8 cellular contexts compared by ENCODE assay signal in the genomic region with DNA sequence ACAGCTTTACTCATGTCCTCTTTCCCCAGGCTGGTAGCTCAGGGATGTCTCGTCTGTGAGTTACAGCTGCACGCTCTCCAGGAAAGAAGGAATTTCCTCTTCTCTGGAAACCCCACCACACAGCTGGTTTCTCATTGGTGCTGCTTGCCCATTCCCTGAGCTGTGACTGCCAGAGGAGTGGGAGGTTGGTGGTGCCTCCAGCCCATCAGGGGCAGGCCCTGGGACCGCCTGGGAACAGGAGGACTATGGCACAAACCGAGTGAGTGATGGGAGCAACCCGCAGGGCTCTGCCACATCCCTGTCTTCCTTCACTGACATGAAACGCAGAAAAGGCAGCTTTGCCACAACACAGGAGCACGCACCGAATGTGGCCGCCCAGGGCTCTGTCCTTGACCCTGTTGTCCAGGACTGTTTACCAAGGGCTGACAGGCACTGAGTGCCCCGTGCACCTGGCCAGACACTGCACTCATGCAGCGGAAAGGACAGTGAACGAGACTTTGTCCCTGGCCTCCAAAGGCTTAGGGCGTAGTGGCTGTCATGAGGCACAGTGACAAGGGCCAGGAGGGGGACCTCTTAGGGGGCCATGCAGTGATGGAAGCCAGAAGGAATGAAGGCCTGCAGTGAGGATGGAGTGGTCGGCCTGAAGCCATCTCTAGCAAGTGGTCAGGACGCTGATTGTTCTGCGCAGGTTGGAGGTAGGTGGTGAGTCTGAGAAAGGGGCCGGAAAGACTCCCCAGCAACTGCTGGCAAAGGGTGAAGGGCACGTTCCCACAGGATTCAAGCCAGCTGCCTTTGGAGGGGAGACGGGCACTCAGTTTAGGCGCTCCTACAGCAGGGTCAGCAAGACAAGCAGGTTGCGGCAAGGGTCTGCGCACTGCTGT. TPM values are rescaled to one million over a fixed set of nuclear protein-coding genes. Genes with fewer than 3 reads are reported as not detected.
DNase-seq lines count a peak whose midpoint lies in the region; ATAC-seq, FAIRE-seq and TF ChIP-seq lines count a peak whose summit lies in the region.

No MANE protein-coding gene starts in this region.

- H3F3A ChIP-seq in DOHH2 (ENCODE audit: control insufficient read depth, insufficient read depth) (peaks cover 20% of the 10 kb centered on the region), PC-3 (ENCODE audit: low read length, unreplicated experiment) (peaks cover 3% of the 10 kb centered on the region)

- no peak overlapping the region for H2AFZ ChIP-seq in PC-3 (ENCODE audit: low read length)

- CTCF ChIA-PET in PC-3 (lab: Charles Lee): interaction anchor here (0.5 to 1.3 kb wide), 2 partner anchors 104 to 105 kb away, joined by 4 to 5 read pairs; no protein-coding TSS in a partner anchor

- peak overlapping the region; percentile 100 for H3K4me2 ChIP-seq in DOHH2 (ENCODE audit: low read length)
- H3K4me2 ChIP-seq in PC-3 (ENCODE audit: low read length): peak overlapping the region; percentile 92

- BruUV-seq in PC-3 (replicated peaks; lab: Mats Ljungman, UMichigan): no TSS peak

- H3K27me3 ChIP-seq in DOHH2 (ENCODE audit: control insufficient read depth, low read length) (no peaks in the 10 kb centered on the region), PC-3 (ENCODE audit: low read length) (no peaks in the 10 kb centered on the region), endocrine pancreas (ENCODE audit: control insufficient read depth, insufficient read depth, low read length) (no peaks in the 10 kb centered on the region), pancreas (no peaks in the 10 kb centered on the region)

- H3K36me3 ChIP-seq in DOHH2 (ENCODE audit: control insufficient read depth, low read length) (peaks cover 85% of the 10 kb centered on the region), PC-3 (ENCODE audit: low read depth, low read length) (peaks cover 45% of the 10 kb centered on the region), endocrine pancreas (ENCODE audit: control insufficient read depth, insufficient read depth, low read length) (no peaks in the 10 kb centered on the region), pancreas (peaks cover 0 to 22% (median 21%) of the 10 kb centered on the region in 3 donors)

- no peak for FAIRE-seq in pancreas (lab: Jason Lieb, UNC)

- H3K4me1 ChIP-seq in DOHH2 (ENCODE audit: control insufficient read depth, low read length): peaks cover 41% of the 10 kb centered on the region
- peaks cover 35% of the 10 kb centered on the region for H3K4me1 ChIP-seq in PC-3 (ENCODE audit: insufficient read depth, low read length)
- H3K4me1 ChIP-seq in endocrine pancreas (ENCODE audit: control insufficient read depth, insufficient read depth, low read length): peaks cover 4% of the 10 kb centered on the region
- H3K4me1 ChIP-seq in pancreas: peaks cover 7 to 25% (median 17%) of the 10 kb centered on the region in 3 donors

- H3K9me2 ChIP-seq in DOHH2 (replicated peaks; ENCODE audit: control insufficient read depth, low read length) (no peaks in the 10 kb centered on the region), PC-3 (replicated peaks; ENCODE audit: low read length) (no peaks in the 10 kb centered on the region)

- H3K4me3 ChIP-seq in DOHH2 (ENCODE audit: low read length): peak overlapping the region; percentile 100
- peak overlapping the region; percentile 94 for H3K4me3 ChIP-seq in PC-3 (ENCODE audit: low read length)
- no peak overlapping the region for H3K4me3 ChIP-seq in endocrine pancreas (ENCODE audit: control insufficient read depth, insufficient read depth, low read length)
- peak overlapping the region in 3 of 4 donors; percentile 83 to 100 (median 98) for H3K4me3 ChIP-seq in pancreas

- H3K9ac ChIP-seq in PC-3 (ENCODE audit: low read length): peak overlapping the region; percentile 98; the same call in 1 of the 2 replicates
- peak overlapping the region; percentile 94 for H3K9ac ChIP-seq in endocrine pancreas (ENCODE audit: control insufficient read depth, insufficient read depth, low read length)

- TF ChIP-seq CTCF in DOHH2 (IDR thresholded peaks at IDR 0.05; ENCODE audit: low read depth, low read length, poor library complexity, severe bottlenecking) (no peak), PC-3 (conservative IDR thresholded peaks at IDR 0.05; ENCODE audit: low read depth, low read length) (no peak), pancreas (IDR thresholded peaks at IDR 0.05) (no peak)

- 62% methylated on average over 22 of the region's 22 CpGs for WGBS in pancreas, 2 donors

- H3K27ac ChIP-seq in DOHH2 (ENCODE audit: low read depth, low read length) (peak overlapping the region; percentile 60; the same call in 1 of the 2 replicates), PC-3 (ENCODE audit: low read length) (peak overlapping the region; percentile 52; the same call in 1 of the 2 replicates), pancreas (no peak overlapping the region)

- peaks cover 12% of the 10 kb centered on the region for H4K20me1 ChIP-seq in DOHH2 (ENCODE audit: control insufficient read depth, insufficient read depth, low read depth, low read length)
- H4K20me1 ChIP-seq in PC-3 (ENCODE audit: low read length): no peaks in the 10 kb centered on the region

- no peak for DNase-seq in PC-3
- peak in 1 of 6 donors; percentile 74 for DNase-seq in pancreas
- DNase-seq in DMS 273 treated with DMSO at 0.1 percent for 48 hours (lab: John Stamatoyannopoulos, UW): no peak
- no peak for DNase-seq in NCI-H2196 (lab: John Stamatoyannopoulos, UW; ENCODE audit: unreplicated experiment)
- DNase-seq in stimulated activated CD4-positive, alpha-beta T cell treated with anti-CD3 and anti-CD28 coated beads, Interleukin-1b, Interleukin-23, amount 100 ng/mL, for 48 hours: no peak
- DNase-seq in activated CD8-positive, alpha-beta memory T cell treated with anti-CD3 and anti-CD28 coated beads, Interleukin-2, amount 50 U/mL, for 4 hours: no peak

- POLR2A ChIA-PET in PC-3 (lab: Charles Lee; ENCODE audit: unreplicated experiment): interaction anchor here (0.6 kb wide), 2 partner anchors 125 to 380 kb away, joined by 10 to 14 read pairs; no protein-coding TSS in a partner anchor

- intact Hi-C loops in PC-3 (cut with micrococcal nuclease): no loop called here
- intact Hi-C loops in pancreas (cut with DNase I): loop anchor here in 2 of 3 donors (5.0 kb wide), 2 partner anchors 36 to 41 kb away; partner anchors contain the start of gene VWA1 (in 1 of the 2)

- no peaks in the 10 kb centered on the region for H3K9me3 ChIP-seq in DOHH2 (ENCODE audit: control insufficient read depth, insufficient read depth, low read length)
- no peaks in the 10 kb centered on the region for H3K9me3 ChIP-seq in PC-3 (ENCODE audit: low read length)
- H3K9me3 ChIP-seq in endocrine pancreas (ENCODE audit: control insufficient read depth, low read length): no peaks in the 10 kb centered on the region
- H3K9me3 ChIP-seq in pancreas: no peaks in the 10 kb centered on the region

- ATAC-seq in PC-3 (no peak), pancreas (no peak)

- H3K79me2 ChIP-seq in DOHH2 (ENCODE audit: control insufficient read depth, low read length): peaks cover 87% of the 10 kb centered on the region
- peaks cover 78% of the 10 kb centered on the region for H3K79me2 ChIP-seq in PC-3 (ENCODE audit: low read length)

RNA-seq across cellular contexts. Expression of gene CCNL2, which starts 1.7 kb away (rescaled TPM):
- 356 and 385 TPM in 2 replicates for total RNA-seq in PC-3 (2014; rRNA removed)
- 100 to 1,000 TPM in 1 of 6 donors, 10 to 100 TPM in 5; 49.2 to 124 (median 77.1) TPM for total RNA-seq in pancreas
- 100 to 1,000 TPM; 270 to 409 TPM for polyA plus RNA-seq in pancreas

RNA-seq across cellular contexts. Expression of gene MRPL20, which starts 6.3 kb away (rescaled TPM):
- 439 and 506 TPM in 2 replicates for total RNA-seq in PC-3 (2014; rRNA removed)
- total RNA-seq in pancreas: 10 to 100 TPM; 42.1 to 71.8 (median 49.1) TPM
- 100 to 1,000 TPM in 1 of 2 donors, 10 to 100 TPM in 1; 69.0 to 121 TPM for polyA plus RNA-seq in pancreas

RNA-seq across cellular contexts. Expression of gene ANKRD65, which starts 20.3 kb away (rescaled TPM):
- total RNA-seq in PC-3 (2014; rRNA removed) (0.18 and 1.1 TPM in 2 replicates), pancreas (10 to 100 TPM in 3 of 6 donors, 1 to 10 TPM in 3; 2.3 to 16.1 (median 10.7) TPM)
- 10 to 100 TPM; 22.1 to 41.8 TPM for polyA plus RNA-seq in pancreas

RNA-seq across cellular contexts. Expression of gene AURKAIP1, which starts 25.8 kb away (rescaled TPM):
- total RNA-seq in PC-3 (2014; rRNA removed) (823 and 1,067 TPM in 2 replicates), pancreas (10 to 100 TPM; 52.8 to 83.8 (median 57.7) TPM)
- polyA plus RNA-seq in pancreas: 100 to 1,000 TPM; 150 to 161 TPM

RNA-seq across cellular contexts. Expression of gene VWA1, which starts 34.7 kb away (rescaled TPM):
- total RNA-seq in PC-3 (2014; rRNA removed) (59.1 and 74.5 TPM in 2 replicates), pancreas (100 to 1,000 TPM in 2 of 6 donors, 10 to 100 TPM in 4; 25.4 to 138 (median 52.9) TPM)
- 10 to 100 TPM; 53.3 to 58.7 TPM for polyA plus RNA-seq in pancreas

Comparison
In these comparisons a context has a peak if more than half of its experiments do, and no peak if none do; other contexts are left out.
1. H3K27ac ChIP-seq: peak in DOHH2 (single experiment) and PC-3 (single experiment); none in pancreas (0 of 4).